In genomic region chr3:123642182-123642956, GRCh38 we compare ENCODE assay signal across 1 cellular context.
TF ChIP-seq lines count a peak whose summit lies in the region.

No MANE protein-coding gene starts in this region.

TF ChIP-seq in HEK293, 187 proteins besides CTCF, POLR2A, EP300 and RAD21 (continued from another document):
- no peak for TF ChIP-seq INSM2 (tag by site-specific recombination; IDR thresholded peaks at IDR 0.05)
- TF ChIP-seq ZFP69B (tag by site-specific recombination; IDR thresholded peaks at IDR 0.05), result peak; percentile 57; the same call in 1 of the 2 replicates
- TF ChIP-seq PRDM10 (tag by site-specific recombination; IDR thresholded peaks at IDR 0.05), result no peak
- TF ChIP-seq ZNF692 (tag by site-specific recombination; IDR thresholded peaks at IDR 0.05), result peak; percentile 63; the same call in 1 of the 2 replicates
- TF ChIP-seq ZBTB1 (tag by site-specific recombination; IDR thresholded peaks at IDR 0.05), result no peak
- no peak for TF ChIP-seq ZNF174 (tag by site-specific recombination; IDR thresholded peaks at IDR 0.05)
- TF ChIP-seq ZBTB10 (tag by site-specific recombination; IDR thresholded peaks at IDR 0.05), result no peak
- TF ChIP-seq ZFP37 (tag by site-specific recombination; IDR thresholded peaks at IDR 0.05), result 0 out of 2 replicates have a peak, but pooled peaks have one; percentile 16
- TF ChIP-seq ZNF280C (tag by site-specific recombination; IDR thresholded peaks at IDR 0.05), result no peak
- TF ChIP-seq ZNF629 (tag by site-specific recombination; IDR thresholded peaks at IDR 0.05), result no peak
- TF ChIP-seq MEIS1 (CRISPR knock-in tag; IDR thresholded peaks at IDR 0.05; ENCODE audit: borderline replicate concordance), result no peak
- TF ChIP-seq ZNF645 (tag by site-specific recombination; IDR thresholded peaks at IDR 0.05), result no peak
- TF ChIP-seq ZFHX2 (tag by site-specific recombination; conservative IDR thresholded peaks at IDR 0.05), result no peak
